Comparison of ENCODE assay signal across 22 cellular contexts in genomic region chr6:36779227-36779626, GRCh38.
"Had no signal": no experiment of that assay in that cellular context is flagged by ENCODE, and none has a peak within 500 bp of the region (broad histone marks: within the 10 kb centered on the region; RNA-seq: fewer than 3 reads in every experiment).

No MANE protein-coding gene starts in this region.

- H3K27ac Mint-ChIP-seq: activated CD4-positive, alpha-beta memory T cell treated with anti-CD3 and anti-CD28 coated beads, Interleukin-2, amount 10 ng/mL, durations not matched to agents 7 days and 5 days; activated CD4-positive, alpha-beta T cell treated with anti-CD3 and anti-CD28 coated beads, Interleukin-2, amount 10 ng/mL, durations not matched to agents 24 days and 14 days; activated T-helper 1 cell treated with anti-CD3 and anti-CD28 coated beads, Interleukin-12 subunit alpha, Interleukin-12 subunit beta, Interleukin-2, Interleukin-4 antibody, amounts not matched to agents 30 ng/mL and 10 ng/mL and 1 ng/mL, durations not matched to agents 14 hours and 24 hours and 36 hours; neural progenitor cell had no signal

- H3K27me3 Mint-ChIP-seq: activated naive CD4-positive, alpha-beta T cell treated with anti-CD3 and anti-CD28 coated beads, Interleukin-2, amount 50 U/mL, for 24 hours had no signal

- H3K4me3 Mint-ChIP-seq: activated CD4-positive, alpha-beta memory T cell treated with anti-CD3 and anti-CD28 coated beads, Interleukin-2, amount 10 ng/mL, durations not matched to agents 7 days and 5 days; activated CD4-positive, alpha-beta T cell treated with anti-CD3 and anti-CD28 coated beads, Interleukin-2, amount 10 ng/mL, durations not matched to agents 24 days and 14 days; activated naive CD4-positive, alpha-beta T cell treated with anti-CD3 and anti-CD28 coated beads, Interleukin-2, amount 50 U/mL, for 24 hours; activated T-helper 1 cell treated with anti-CD3 and anti-CD28 coated beads, Interleukin-12 subunit alpha, Interleukin-12 subunit beta, Interleukin-2, Interleukin-4 antibody, amounts not matched to agents 30 ng/mL and 10 ng/mL and 1 ng/mL, durations not matched to agents 14 hours and 24 hours and 36 hours; naive B cell; neural progenitor cell had no signal

- ATAC-seq: activated CD4-positive, CD25-positive, alpha-beta regulatory T cell treated with anti-CD3 and anti-CD28 coated beads, Interleukin-2, amount 50 U/mL, for 24 hours; body of pancreas had no signal

- H3K4me3 ChIP-seq: body of pancreas, dorsolateral prefrontal cortex, esophagus muscularis mucosa, lung, neural progenitor cell, spleen, tibial artery had no signal

- H3K36me3 Mint-ChIP-seq: activated naive CD4-positive, alpha-beta T cell treated with anti-CD3 and anti-CD28 coated beads, Interleukin-2, amount 50 U/mL, for 24 hours; naive B cell; neural progenitor cell had no signal

- H3K9ac ChIP-seq: neural progenitor cell had no signal

- H3K4me1 ChIP-seq: esophagus muscularis mucosa, tibial artery had no signal

- H3K27ac ChIP-seq: dorsolateral prefrontal cortex, esophagus muscularis mucosa, neural progenitor cell, tibial artery, VCaP had no signal

- H2AFZ ChIP-seq: neural progenitor cell had no signal

- H3K9me3 ChIP-seq: body of pancreas, esophagus muscularis mucosa, spleen, tibial artery had no signal

- H3K27me3 ChIP-seq: body of pancreas, dorsolateral prefrontal cortex had no signal

- DNase-seq: activated CD4-positive, alpha-beta memory T cell treated with anti-CD3 and anti-CD28 coated beads, Interleukin-2, amount 10 ng/mL, durations not matched to agents 7 days and 5 days; activated CD4-positive, alpha-beta T cell treated with anti-CD3 and anti-CD28 coated beads, Interleukin-2, amount 10 ng/mL, durations not matched to agents 24 days and 14 days; activated gamma-delta T cell; anterior cingulate cortex; body of pancreas; dorsolateral prefrontal cortex; islet precursor cell; naive B cell; retina; spleen; stimulated activated CD4-positive, alpha-beta T cell treated with anti-CD3 and anti-CD28 coated beads, Interleukin-4, amount 100 ng/mL, for 1 hour; stimulated activated naive CD4-positive, alpha-beta T cell treated with Interleukin-2 at 50 U/mL for 16 hours; tibial artery had no signal

- H3K4me2 ChIP-seq: neural progenitor cell had no signal

- H3K36me3 ChIP-seq: esophagus muscularis mucosa, neural progenitor cell, spleen, tibial artery had no signal

- FAIRE-seq: colon, frontal cortex had no signal

- H3K9me3 Mint-ChIP-seq: activated CD4-positive, alpha-beta memory T cell treated with anti-CD3 and anti-CD28 coated beads, Interleukin-2, amount 10 ng/mL, durations not matched to agents 7 days and 5 days; activated CD4-positive, alpha-beta T cell treated with anti-CD3 and anti-CD28 coated beads, Interleukin-2, amount 10 ng/mL, durations not matched to agents 24 days and 14 days; activated naive CD4-positive, alpha-beta T cell treated with anti-CD3 and anti-CD28 coated beads, Interleukin-2, amount 50 U/mL, for 24 hours; activated T-helper 1 cell treated with anti-CD3 and anti-CD28 coated beads, Interleukin-12 subunit alpha, Interleukin-12 subunit beta, Interleukin-2, Interleukin-4 antibody, amounts not matched to agents 30 ng/mL and 10 ng/mL and 1 ng/mL, durations not matched to agents 14 hours and 24 hours and 36 hours; neural progenitor cell had no signal
